Comparison of ENCODE assay signal across 19 cellular contexts in the genomic region with DNA sequence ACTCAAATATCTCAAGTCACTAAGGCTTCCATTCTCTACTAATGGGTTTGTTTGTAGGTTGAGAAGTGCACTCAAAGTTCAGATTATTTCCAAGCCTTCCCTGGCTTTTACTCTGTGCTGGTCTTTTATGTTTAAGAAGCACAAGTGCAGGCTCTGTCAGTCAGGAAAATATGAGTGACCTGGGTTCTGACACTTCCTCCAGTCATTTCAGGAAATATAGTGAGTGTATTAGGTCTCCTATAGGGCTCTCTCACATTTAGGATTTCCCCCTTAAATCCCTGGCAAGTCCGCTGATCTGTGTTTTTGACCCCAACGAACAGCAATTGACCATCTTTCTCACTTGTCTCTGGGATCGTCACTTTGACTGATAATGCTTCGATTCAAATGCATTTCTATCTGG.
"Had no signal": no experiment of that assay in that cellular context is flagged by ENCODE, and none has a peak within 500 bp of the region (broad histone marks: within the 10 kb centered on the region; RNA-seq: fewer than 3 reads in every experiment).

No MANE protein-coding gene starts in this region.

- H3K9me3 ChIP-seq: MG63, SK-N-SH had no signal

- H3K27me3 ChIP-seq: MG63 had no signal

- H3K36me3 ChIP-seq: MG63 had no signal

- DNase-seq: KBM-7, MG63, NCI-H1092 treated with DMSO at 0.1 percent for 48 hours, NCI-H1436, NCI-H187, NCI-H2029, NCI-H2081 treated with DMSO at 0.1 percent for 48 hours, NCI-H2171, NCI-H226, NCI-H446, NCI-H510A, NCI-H524 treated with DMSO at 0.1 percent for 48 hours, NCI-H69, NCI-H774, PC-3, SHP77, SK-N-SH had no signal

- H3K9me2 ChIP-seq: SK-N-SH had no signal

- H3K4me2 ChIP-seq: SK-N-SH had no signal

- H3K9ac ChIP-seq: SK-N-SH had no signal

- ATAC-seq: Panc1, PC-3 had no signal

- H3K27ac ChIP-seq: RWPE1 had no signal

- H3K4me3 ChIP-seq: MG63 had no signal
